14 cellular contexts compared by ENCODE assay signal in the genomic region with DNA sequence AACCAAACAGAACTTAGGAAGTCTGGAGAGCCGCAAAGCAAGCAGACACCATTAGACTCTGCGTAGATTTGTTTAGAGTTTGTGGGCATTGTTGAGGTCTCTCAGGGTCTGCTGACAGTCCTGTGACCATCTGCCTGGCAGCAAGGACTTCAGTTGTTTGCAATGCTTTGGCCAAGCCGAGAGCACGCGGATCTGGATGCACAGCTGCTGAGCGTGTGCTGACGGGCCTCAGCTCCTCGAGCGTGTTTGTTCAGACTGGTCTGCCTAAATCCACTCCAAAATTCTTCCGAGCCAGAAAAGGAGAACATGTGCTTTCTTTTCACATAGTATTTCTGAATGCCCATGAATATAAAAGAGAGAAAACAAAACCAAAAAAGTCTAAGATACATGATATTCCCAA.
DNase-seq lines count a peak whose midpoint lies in the region; ATAC-seq and TF ChIP-seq lines count a peak whose summit lies in the region.
"Had no signal": no experiment of that assay in that cellular context is flagged by ENCODE, and none has a peak within 500 bp of the region (broad histone marks: within the 10 kb centered on the region; RNA-seq: fewer than 3 reads in every experiment).

No MANE protein-coding gene starts in this region.

- CTCF ChIA-PET in activated naive CD4-positive, alpha-beta T cell treated with anti-CD3 and anti-CD28 coated beads for 36 hours (lab: Charles Lee): no interaction called here

- peaks cover 14% of the 10 kb centered on the region for H3K36me3 Mint-ChIP-seq in nephron (ENCODE audit: low read depth)
- peaks cover 10% of the 10 kb centered on the region for H3K36me3 Mint-ChIP-seq in activated naive CD4-positive, alpha-beta T cell treated with anti-CD3 and anti-CD28 coated beads for 36 hours (ENCODE audit: low read depth)

- H3K27me3 Mint-ChIP-seq in nephron (ENCODE audit: low read depth): no peaks in the 10 kb centered on the region
- H3K27me3 Mint-ChIP-seq in activated naive CD4-positive, alpha-beta T cell treated with anti-CD3 and anti-CD28 coated beads for 36 hours (ENCODE audit: low read depth): no peaks in the 10 kb centered on the region

- no peaks in the 10 kb centered on the region for H3K36me3 ChIP-seq in upper lobe of right lung
- H3K36me3 ChIP-seq: spleen had no signal

- DNase-seq in AG20443 (ENCODE audit: low spot score) (peak; percentile 32), NCI-H1105 (lab: John Stamatoyannopoulos, UW) (peak; percentile 2), SHP77 (lab: John Stamatoyannopoulos, UW) (peak; percentile 89 to 92), upper lobe of right lung (no peak), MV-4-11 (lab: John Stamatoyannopoulos, UW) (no peak)
- DNase-seq in stimulated activated CD4-positive, alpha-beta T cell treated with anti-CD3 and anti-CD28 coated beads, Interleukin-4, amount 100 ng/mL, for 1 hour: no peak
- no peak for DNase-seq in activated naive CD4-positive, alpha-beta T cell treated with anti-CD3 and anti-CD28 coated beads for 36 hours
- DNase-seq: activated gamma-delta T cell; NCI-H146; RPMI8226; spleen; stimulated activated naive B cell treated with anti-CD40 and anti-IgM and Interleukin-4, amounts not matched to agents 10 μg/mL and 1 μg/mL and 100 μg/mL, for 72 hours; T-helper 2 cell had no signal

- H3K9me3 ChIP-seq in upper lobe of right lung: no peaks in the 10 kb centered on the region
- H3K9me3 ChIP-seq: spleen had no signal

- no peak for ATAC-seq in upper lobe of right lung
- ATAC-seq: stimulated activated naive B cell treated with anti-CD40 and anti-IgM and Interleukin-4, amounts not matched to agents 10 μg/mL and 1 μg/mL and 100 μg/mL, for 72 hours had no signal

- H3K27ac ChIP-seq in upper lobe of right lung: no peak overlapping the region
- H3K27ac ChIP-seq: spleen had no signal

- H3K27me3 ChIP-seq in upper lobe of right lung: no peaks in the 10 kb centered on the region

- no peak overlapping the region for H3K4me3 Mint-ChIP-seq in nephron
- no peak overlapping the region for H3K4me3 Mint-ChIP-seq in activated naive CD4-positive, alpha-beta T cell treated with anti-CD3 and anti-CD28 coated beads for 36 hours
- H3K4me3 Mint-ChIP-seq: stimulated activated naive B cell treated with anti-CD40 and anti-IgM and Interleukin-4, amounts not matched to agents 10 μg/mL and 1 μg/mL and 100 μg/mL, for 72 hours had no signal

- peaks cover 2% of the 10 kb centered on the region for H3K9me3 Mint-ChIP-seq in nephron
- H3K9me3 Mint-ChIP-seq in activated naive CD4-positive, alpha-beta T cell treated with anti-CD3 and anti-CD28 coated beads for 36 hours: no peaks in the 10 kb centered on the region

- peak overlapping the region in 2 of 3 experiments; percentile 5 to 58 for H3K27ac Mint-ChIP-seq in nephron
- no peak overlapping the region for H3K27ac Mint-ChIP-seq in activated naive CD4-positive, alpha-beta T cell treated with anti-CD3 and anti-CD28 coated beads for 36 hours
- H3K27ac Mint-ChIP-seq: stimulated activated naive B cell treated with anti-CD40 and anti-IgM and Interleukin-4, amounts not matched to agents 10 μg/mL and 1 μg/mL and 100 μg/mL, for 72 hours had no signal

- intact Hi-C loops in upper lobe of right lung (cut with DNase I): no loop called here
- intact Hi-C loops in activated naive CD4-positive, alpha-beta T cell treated with anti-CD3 and anti-CD28 coated beads for 36 hours (cut with micrococcal nuclease): no loop called here

- no peaks in the 10 kb centered on the region for H3K4me1 ChIP-seq in upper lobe of right lung
- H3K4me1 ChIP-seq: spleen had no signal

- H3K4me3 ChIP-seq in upper lobe of right lung: no peak overlapping the region
- H3K4me3 ChIP-seq: spleen had no signal

- no peak for TF ChIP-seq CTCF in nephron (IDR thresholded peaks at IDR 0.05; ENCODE audit: unreplicated experiment in 3 of 3)
- no peak for TF ChIP-seq CTCF in upper lobe of right lung (IDR thresholded peaks at IDR 0.05)

- H3K4me1 Mint-ChIP-seq in nephron: peaks cover 17% of the 10 kb centered on the region
- no peaks in the 10 kb centered on the region for H3K4me1 Mint-ChIP-seq in activated naive CD4-positive, alpha-beta T cell treated with anti-CD3 and anti-CD28 coated beads for 36 hours (ENCODE audit: low read depth)
- H3K4me1 Mint-ChIP-seq: stimulated activated naive B cell treated with anti-CD40 and anti-IgM and Interleukin-4, amounts not matched to agents 10 μg/mL and 1 μg/mL and 100 μg/mL, for 72 hours had no signal

Comparison
In these comparisons a context has a peak if more than half of its experiments do, and no peak if none do; other contexts are left out.
1. DNase-seq: peak in AG20443 (single experiment), NCI-H1105 (single experiment) and SHP77 (2 of 2); none in stimulated activated CD4-positive, alpha-beta T cell treated with anti-CD3 and anti-CD28 coated beads, Interleukin-4, amount 100 ng/mL, for 1 hour (single experiment), upper lobe of right lung (single experiment), activated naive CD4-positive, alpha-beta T cell treated with anti-CD3 and anti-CD28 coated beads for 36 hours (single experiment) and MV-4-11 (single experiment).